17 cellular contexts compared by ENCODE assay signal in the genomic region with DNA sequence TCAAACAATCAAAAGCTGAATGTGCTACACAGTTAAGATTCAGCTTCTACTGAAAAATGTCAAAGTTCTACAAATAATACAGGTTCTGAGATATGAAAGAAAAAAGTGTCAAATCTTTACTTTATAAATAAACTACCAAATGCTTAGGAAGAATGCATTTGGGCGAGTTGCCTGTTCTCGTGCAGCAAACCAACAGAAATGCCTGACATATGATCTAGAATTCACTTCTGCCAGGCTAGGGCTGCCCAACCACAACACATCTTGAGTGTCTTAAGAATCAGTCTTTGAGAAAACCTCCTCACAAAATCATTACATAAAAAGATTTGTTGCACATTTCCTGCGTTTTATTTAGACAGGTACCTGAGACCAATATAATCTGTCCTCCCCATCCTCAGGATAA. TPM values are rescaled to one million over a fixed set of nuclear protein-coding genes. Genes with fewer than 3 reads are reported as not detected.
DNase-seq lines count a peak whose midpoint lies in the region; ATAC-seq and TF ChIP-seq lines count a peak whose summit lies in the region.
"Had no signal": no experiment of that assay in that cellular context is flagged by ENCODE, and none has a peak within 500 bp of the region (broad histone marks: within the 10 kb centered on the region; RNA-seq: fewer than 3 reads in every experiment).

No MANE protein-coding gene starts in this region.

- no TSS peak for BruUV-seq in PC-9 (replicated peaks; lab: Mats Ljungman, UMichigan)

- no peak for ATAC-seq in stimulated activated effector memory CD8-positive, alpha-beta T cell treated with anti-CD3 and anti-CD28 coated beads, Interleukin-12 subunit alpha, Interleukin-12 subunit beta, amount 100 ng/mL, for 72 hours

- no peak overlapping the region for H3K4me3 Mint-ChIP-seq in stimulated activated effector memory CD8-positive, alpha-beta T cell treated with anti-CD3 and anti-CD28 coated beads, Interleukin-12 subunit alpha, Interleukin-12 subunit beta, amount 100 ng/mL, for 72 hours
- H3K4me3 Mint-ChIP-seq: CD4-positive, alpha-beta T cell had no signal

- CTCF ChIA-PET in PC-9 (lab: Charles Lee), result no interaction called here

- H3K36me3 ChIP-seq in adipocyte (ENCODE audit: control insufficient read depth, insufficient read depth, low read length, severe bottlenecking) (no peaks in the 10 kb centered on the region), PC-9 (ENCODE audit: low read depth) (no peaks in the 10 kb centered on the region)
- H3K36me3 ChIP-seq: BE2C had no signal

- H3K27me3 ChIP-seq in adipocyte (replicated peaks; ENCODE audit: control insufficient read depth, insufficient read depth, low read length), result no peaks in the 10 kb centered on the region
- 0 out of 2 replicates have a peak, but pooled peaks cover 5% of the 10 kb centered on the region for H3K27me3 ChIP-seq in PC-9 (ENCODE audit: insufficient read depth, low read depth)
- H3K27me3 ChIP-seq: BE2C had no signal

- intact Hi-C loops in PC-9 (cut with micrococcal nuclease; ENCODE audit: unreplicated experiment), result no loop called here

- H3K4me3 ChIP-seq in adipocyte (ENCODE audit: low read length), result no peak overlapping the region
- H3K4me3 ChIP-seq in PC-9, result no peak overlapping the region

- no peak overlapping the region for H3K27ac ChIP-seq in PC-9

- H3K4me1 ChIP-seq in adipocyte (ENCODE audit: control insufficient read depth, insufficient read depth, low read length), result peaks cover 5% of the 10 kb centered on the region
- H3K4me1 ChIP-seq in PC-9 (replicated peaks; ENCODE audit: insufficient read depth), result no peaks in the 10 kb centered on the region
- H3K4me1 ChIP-seq: BE2C had no signal

- peaks cover 36% of the 10 kb centered on the region for H3K4me1 Mint-ChIP-seq in stimulated activated effector memory CD8-positive, alpha-beta T cell treated with anti-CD3 and anti-CD28 coated beads, Interleukin-12 subunit alpha, Interleukin-12 subunit beta, amount 100 ng/mL, for 72 hours

- no peak overlapping the region for H2AFZ ChIP-seq in PC-9

- POLR2A ChIA-PET in PC-9 (lab: Charles Lee; ENCODE audit: unreplicated experiment), result no interaction called here

- H3K9ac ChIP-seq in adipocyte (ENCODE audit: low read length), result no peak overlapping the region

- H3K36me3 Mint-ChIP-seq in stimulated activated effector memory CD8-positive, alpha-beta T cell treated with anti-CD3 and anti-CD28 coated beads, Interleukin-12 subunit alpha, Interleukin-12 subunit beta, amount 100 ng/mL, for 72 hours, result no peaks in the 10 kb centered on the region

- no peaks in the 10 kb centered on the region for H3F3A ChIP-seq in PC-9 (ENCODE audit: insufficient read depth, low read depth)

- H3K9me3 ChIP-seq in adipocyte (ENCODE audit: control insufficient read depth, low read length), result no peaks in the 10 kb centered on the region
- H3K9me3 ChIP-seq in PC-9 (ENCODE audit: insufficient read depth, low read depth), result no peaks in the 10 kb centered on the region
- H3K9me3 ChIP-seq: BE2C had no signal

- no peak for TF ChIP-seq CTCF in PC-9 (conservative IDR thresholded peaks at IDR 0.05)

- H4K20me1 ChIP-seq in PC-9 (ENCODE audit: insufficient read depth), result no peaks in the 10 kb centered on the region

- H3K27ac Mint-ChIP-seq in stimulated activated effector memory CD8-positive, alpha-beta T cell treated with anti-CD3 and anti-CD28 coated beads, Interleukin-12 subunit alpha, Interleukin-12 subunit beta, amount 100 ng/mL, for 72 hours, result peak overlapping the region; percentile 52

- no peak overlapping the region for H3K4me2 ChIP-seq in PC-9

- no peaks in the 10 kb centered on the region for H3K9me3 Mint-ChIP-seq in stimulated activated effector memory CD8-positive, alpha-beta T cell treated with anti-CD3 and anti-CD28 coated beads, Interleukin-12 subunit alpha, Interleukin-12 subunit beta, amount 100 ng/mL, for 72 hours
- H3K9me3 Mint-ChIP-seq: CD4-positive, alpha-beta T cell had no signal

- no peaks in the 10 kb centered on the region for H3K79me2 ChIP-seq in PC-9 (ENCODE audit: low read depth)

- DNase-seq in EH (ENCODE audit: low read depth), result peak; percentile 24
- peak; percentile 40 for DNase-seq in adipocyte (ENCODE audit: low read depth)
- peak; percentile 79 for DNase-seq in fibroblast of gingiva (ENCODE audit: low read depth)
- DNase-seq in stimulated activated effector memory CD8-positive, alpha-beta T cell treated with anti-CD3 and anti-CD28 coated beads, Interleukin-12 subunit alpha, Interleukin-12 subunit beta, amount 100 ng/mL, for 72 hours (ENCODE audit: low spot score in 2 of 2), result no peak
- no peak for DNase-seq in nucleus accumbens (lab: John Stamatoyannopoulos, UW)
- DNase-seq in PC-9, result no peak
- DNase-seq in NCI-H524 treated with DMSO at 0.1 percent for 48 hours (lab: John Stamatoyannopoulos, UW), result no peak
- DNase-seq: BE2C; CD4-positive, alpha-beta T cell; EL; KBM-7; MV-4-11; NCI-H1417 treated with DMSO at 0.1 percent for 48 hours; NCI-H2029; NCI-H446 treated with DMSO at 0.1 percent for 48 hours; NCI-H774; Right ventricle myocardium superior had no signal

- H3K9me2 ChIP-seq in PC-9 (ENCODE audit: insufficient read depth), result no peaks in the 10 kb centered on the region

RNA-seq across cellular contexts. Expression of gene ANKH, which starts 42.2 kb away (rescaled TPM):
- total RNA-seq in PC-9 (2021), result 81.4 and 87.2 TPM in 2 replicates

Comparison
In these comparisons a context has a peak if more than half of its experiments do, and no peak if none do; other contexts are left out.
1. DNase-seq: peak in EH (single experiment), adipocyte (single experiment) and fibroblast of gingiva (single experiment); none in stimulated activated effector memory CD8-positive, alpha-beta T cell treated with anti-CD3 and anti-CD28 coated beads, Interleukin-12 subunit alpha, Interleukin-12 subunit beta, amount 100 ng/mL, for 72 hours (0 of 2), nucleus accumbens (0 of 56), PC-9 (0 of 2) and NCI-H524 treated with DMSO at 0.1 percent for 48 hours (single experiment).